13 cellular contexts compared by ENCODE assay signal in genomic region chr17:73297934-73298861, GRCh38. TPM values are rescaled to one million over a fixed set of nuclear protein-coding genes. Genes with fewer than 3 reads are reported as not detected.
DNase-seq lines count a peak whose midpoint lies in the region; ATAC-seq, FAIRE-seq and TF ChIP-seq lines count a peak whose summit lies in the region.
"Had no signal": no experiment of that assay in that cellular context is flagged by ENCODE, and none has a peak within 500 bp of the region (broad histone marks: within the 10 kb centered on the region; RNA-seq: fewer than 3 reads in every experiment).

No MANE protein-coding gene starts in this region.

- FAIRE-seq in D721Med (lab: Jason Lieb, UNC), result no peak
- FAIRE-seq: GM12892 had no signal

- H3K36me3 ChIP-seq in BLaER1, result no peaks in the 10 kb centered on the region
- peaks cover 2% of the 10 kb centered on the region for H3K36me3 ChIP-seq in mesendoderm (ENCODE audit: control insufficient read depth, insufficient read depth, low read length)

- H3K18ac ChIP-seq in mesendoderm (ENCODE audit: low read length), result no peak overlapping the region

- H3K9me3 ChIP-seq in BLaER1, result no peaks in the 10 kb centered on the region

- peaks cover 6% of the 10 kb centered on the region; the same call in 1 of the 2 replicates for H4K20me1 ChIP-seq in BLaER1

- peak; percentile 90 for ATAC-seq in HG02678 (IDR thresholded peaks at IDR 0.05; ENCODE audit: unreplicated experiment)
- no peak for ATAC-seq in HG03045 (IDR thresholded peaks at IDR 0.05; ENCODE audit: unreplicated experiment)
- ATAC-seq in HG03378 (IDR thresholded peaks at IDR 0.05; ENCODE audit: unreplicated experiment), result no peak
- ATAC-seq: effector memory CD8-positive, alpha-beta T cell; stimulated activated naive B cell treated with anti-CD40 and anti-IgM and Interleukin-4, amounts not matched to agents 10 μg/mL and 1 μg/mL and 100 μg/mL, for 72 hours had no signal

- no peak overlapping the region for H4K5ac ChIP-seq in mesendoderm (ENCODE audit: low read length)

- H3K27ac ChIP-seq in BLaER1 (peak overlapping the region; percentile 52), mesendoderm (ENCODE audit: low read depth, low read length) (no peak overlapping the region)

- H3K4me3 ChIP-seq in BLaER1 (peak overlapping the region; percentile 34; the same call in 1 of the 2 replicates), mesendoderm (ENCODE audit: low read length) (no peak overlapping the region)

- H2BK5ac ChIP-seq in mesendoderm (ENCODE audit: low read length), result no peak overlapping the region

- H2BK15ac ChIP-seq in mesendoderm (replicated peaks; ENCODE audit: low read depth), result no peak overlapping the region

- peaks cover 24% of the 10 kb centered on the region for H3K79me2 ChIP-seq in mesendoderm (ENCODE audit: control insufficient read depth, insufficient read depth, low read length)

- no peak overlapping the region for H4K8ac ChIP-seq in mesendoderm (ENCODE audit: low read depth, low read length)

- H3K4ac ChIP-seq in mesendoderm (ENCODE audit: low read depth, low read length), result no peak overlapping the region

- H3K4me2 ChIP-seq in BLaER1 (peak overlapping the region; percentile 84), mesendoderm (ENCODE audit: low read length) (no peak overlapping the region)

- no peak overlapping the region for H2AK5ac ChIP-seq in mesendoderm (ENCODE audit: low read length)

- H3K27me3 ChIP-seq in BLaER1 (no peaks in the 10 kb centered on the region), mesendoderm (ENCODE audit: insufficient read depth, low read length, poor library complexity) (no peaks in the 10 kb centered on the region)

- no peak overlapping the region for H2BK120ac ChIP-seq in mesendoderm (ENCODE audit: low read depth, low read length)

- H3K9ac ChIP-seq in BLaER1 (peak overlapping the region; percentile 16; the same call in 1 of the 2 replicates), mesendoderm (ENCODE audit: low read length) (no peak overlapping the region)

- TF ChIP-seq CTCF in D721Med (IDR thresholded peaks at IDR 0.05; ENCODE audit: insufficient read depth, missing control alignments), result no peak

- H3K4me1 ChIP-seq in BLaER1 (peaks cover 38% of the 10 kb centered on the region), mesendoderm (ENCODE audit: control insufficient read depth, low read depth, low read length) (peaks cover 3% of the 10 kb centered on the region)

- H3K79me1 ChIP-seq in mesendoderm (ENCODE audit: low read length), result peaks cover 24% of the 10 kb centered on the region

- no peak overlapping the region for H3K23ac ChIP-seq in mesendoderm (ENCODE audit: low read length)

- DNase-seq in amniotic epithelial cell (ENCODE audit: low read depth), result peak; percentile 58
- peak; percentile 28 for DNase-seq in mesendoderm
- no peak for DNase-seq in CD1c-positive myeloid dendritic cell (ENCODE audit: extremely low spot score)
- no peak for DNase-seq in D721Med (ENCODE audit: insufficient read length, low spot score)
- DNase-seq: effector memory CD8-positive, alpha-beta T cell; NCI-H510A treated with DMSO at 0.1 percent for 48 hours; stimulated activated naive B cell treated with anti-CD40 and anti-IgM and Interleukin-4, amounts not matched to agents 10 μg/mL and 1 μg/mL and 100 μg/mL, for 72 hours had no signal

- peak overlapping the region; percentile 2 for H3K56ac ChIP-seq in mesendoderm (ENCODE audit: low read length)

- no CpG with 5 or more reads among the region's 15 CpGs for WGBS in mesendoderm (ENCODE audit: extremely low coverage, insufficient coverage, low lambda C conversion rate)

RNA-seq across cellular contexts. Expression of gene CDC42EP4, which starts 13.6 kb away (rescaled TPM):
- 5.7 TPM for polyA plus RNA-seq in mesendoderm (2013, experiment 1 of 2)
- polyA plus RNA-seq in mesendoderm (2013, experiment 2 of 2), result 5.1 TPM

RNA-seq across cellular contexts. Expression of gene CPSF4L, which starts 36.5 kb away (rescaled TPM):
- polyA plus RNA-seq in mesendoderm (2013, experiment 1 of 2), result 0.06 TPM
- polyA plus RNA-seq in mesendoderm (2013, experiment 2 of 2), result not detected
- polyA plus RNA-seq: IgD-negative memory B cell had no signal

Comparison
In these comparisons a context has a peak if more than half of its experiments do, and no peak if none do; other contexts are left out.
1. DNase-seq: peak in amniotic epithelial cell (single experiment) and mesendoderm (single experiment); none in CD1c-positive myeloid dendritic cell (single experiment) and D721Med (single experiment).